30 cellular contexts compared by ENCODE assay signal in genomic region chrX:18877472-18877871, GRCh38.
DNase-seq lines count a peak whose midpoint lies in the region; ATAC-seq, FAIRE-seq and TF ChIP-seq lines count a peak whose summit lies in the region.
"Had no signal": no experiment of that assay in that cellular context is flagged by ENCODE, and none has a peak within 500 bp of the region (broad histone marks: within the 10 kb centered on the region; RNA-seq: fewer than 3 reads in every experiment).

No MANE protein-coding gene starts in this region.

- no peaks in the 10 kb centered on the region for H3K4me1 ChIP-seq in endothelial cell of umbilical vein (ENCODE audit: control insufficient read depth, extremely low read depth, insufficient read depth, low read length)
- H3K4me1 ChIP-seq in trophoblast cell (ENCODE audit: control insufficient read depth in 1 of 2, insufficient read depth in 2 of 2, low read length in 2 of 2), result peaks cover 7 to 11% of the 10 kb centered on the region in 2 experiments

- POLR2A ChIA-PET in endothelial cell of umbilical vein (lab: Charles Lee), result no interaction called here

- BruUV-seq in endothelial cell of umbilical vein (replicated peaks; lab: Mats Ljungman, UMichigan), result no TSS peak

- no peak overlapping the region for H2BK5ac ChIP-seq in trophoblast cell (ENCODE audit: low read depth, low read length, poor library complexity)

- no peak for TF ChIP-seq CTCF in endothelial cell of umbilical vein (IDR thresholded peaks at IDR 0.05; ENCODE audit: extremely low read depth in 1 of 2, insufficient read depth in 1 of 2, low read depth in 1 of 2, low read length in 2 of 2)

- H3K27me3 ChIP-seq in endothelial cell of umbilical vein (ENCODE audit: control insufficient read depth in 2 of 2, insufficient read depth in 2 of 2, low read length in 2 of 2) (no peaks in the 10 kb centered on the region), trophoblast cell (ENCODE audit: insufficient read depth, low read length) (no peaks in the 10 kb centered on the region)
- H3K27me3 ChIP-seq: MG63 had no signal

- H3K4ac ChIP-seq in trophoblast cell (ENCODE audit: low read depth, low read length), result no peak overlapping the region

- no peaks in the 10 kb centered on the region for H4K20me1 ChIP-seq in endothelial cell of umbilical vein (replicated peaks; ENCODE audit: control insufficient read depth, extremely low read depth, insufficient read depth, low read length)

- no peak overlapping the region for H3K23ac ChIP-seq in trophoblast cell (ENCODE audit: low read length)

- H3K4me2 ChIP-seq in endothelial cell of umbilical vein (ENCODE audit: insufficient read depth, low read length) (no peak overlapping the region), trophoblast cell (ENCODE audit: low read length) (peak overlapping the region; percentile 10)

- ATAC-seq in GM18868 (IDR thresholded peaks at IDR 0.05; ENCODE audit: unreplicated experiment) (no peak), GM21367 (IDR thresholded peaks at IDR 0.05; ENCODE audit: unreplicated experiment) (no peak)
- ATAC-seq: activated T-cell treated with anti-CD3 and anti-CD28 coated beads, Interleukin-2, amount 50 U/mL, for 4 hours; left cardiac atrium; PC-3; Right ventricle myocardium inferior; sciatic nerve; stimulated activated naive CD8-positive, alpha-beta T cell treated with anti-CD3 and anti-CD28 coated beads, Interleukin-15, Interleukin-2, amounts not matched to agents 100 U/mL and 50 U/mL, for 24 hours had no signal

- DNase-seq in NCI-H1417 (lab: John Stamatoyannopoulos, UW) (peak in 2 of 3 experiments; percentile 43 to 85), NCI-H69 (lab: John Stamatoyannopoulos, UW) (peak; percentile 78), endothelial cell of umbilical vein (ENCODE audit: low read depth, low spot score) (no peak), trophoblast cell (peak in 1 of 2 donors; percentile 19), hypothalamus (lab: John Stamatoyannopoulos, UW) (no peak)
- DNase-seq in activated naive CD4-positive, alpha-beta T cell treated with Interleukin-2 at 50 U/mL for 16 hours, result no peak
- DNase-seq: activated CD4-positive, alpha-beta T cell treated with anti-CD3 and anti-CD28 coated beads, Interleukin-2, amount 10 ng/mL, durations not matched to agents 24 days and 14 days; activated gamma-delta T cell treated with Interleukin-2 at 50 U/mL for 16 hours; activated T-cell treated with anti-CD3 and anti-CD28 coated beads, Interleukin-2, amount 50 U/mL, for 4 hours; Calu3; glutamatergic neuron; KG1; left cardiac atrium; mesenchymal stem cell; MG63; NCI-H1694 treated with DMSO at 0.1 percent for 48 hours; NCI-H226; NK-92 treated with Interleukin-12 subunit alpha and Interleukin-12 subunit beta, amount 100 ng/mL, for 24 hours; PC-3; stimulated activated CD4-positive, alpha-beta T cell treated with anti-CD3 and anti-CD28 coated beads, Interleukin-15, amount 100 ng/mL, for 24 hours; stimulated activated naive CD8-positive, alpha-beta T cell treated with anti-CD3 and anti-CD28 coated beads, Interleukin-15, Interleukin-2, amounts not matched to agents 100 U/mL and 50 U/mL, for 24 hours; WERI-Rb-1 had no signal

- TF ChIP-seq POLR2A in endothelial cell of umbilical vein (IDR thresholded peaks at IDR 0.05; ENCODE audit: low read depth, low read length), result no peak

- intact Hi-C loops in endothelial cell of umbilical vein (cut with micrococcal nuclease), result no loop called here

- CTCF ChIA-PET in endothelial cell of umbilical vein (lab: Charles Lee), result no interaction called here

- peaks cover 2% of the 10 kb centered on the region for H3K79me1 ChIP-seq in trophoblast cell (ENCODE audit: low read length)

- H2BK120ac ChIP-seq in trophoblast cell (ENCODE audit: insufficient read depth, low read length, poor library complexity), result no peak overlapping the region

- no peaks in the 10 kb centered on the region for H3K79me2 ChIP-seq in endothelial cell of umbilical vein (ENCODE audit: control insufficient read depth, insufficient read depth, low read length)
- no peaks in the 10 kb centered on the region for H3K79me2 ChIP-seq in trophoblast cell (ENCODE audit: control insufficient read depth, insufficient read depth, low read length, poor library complexity)

- dilution Hi-C loops in endothelial cell of umbilical vein (cut with MboI; ENCODE audit: extremely low pct_ligation_motif_present, low sequenced_read_pairs), result no loop called here

- H4K12ac ChIP-seq in trophoblast cell (ENCODE audit: low read depth, low read length), result no peak overlapping the region

- H3K9me3 ChIP-seq in endothelial cell of umbilical vein (replicated peaks; ENCODE audit: control insufficient read depth, insufficient read depth, low read length), result no peaks in the 10 kb centered on the region
- H3K9me3 ChIP-seq in trophoblast cell (ENCODE audit: insufficient read depth, low read depth, low read length), result no peaks in the 10 kb centered on the region
- H3K9me3 ChIP-seq: MG63, thoracic aorta had no signal

- no peak overlapping the region for H2BK12ac ChIP-seq in trophoblast cell (ENCODE audit: low read length)

- H3K9ac ChIP-seq in endothelial cell of umbilical vein (replicated peaks; ENCODE audit: extremely low read depth, insufficient read depth, low read length) (no peak overlapping the region), trophoblast cell (ENCODE audit: low read length) (no peak overlapping the region)

- H4K91ac ChIP-seq in trophoblast cell (ENCODE audit: low read depth, low read length), result peak overlapping the region; percentile 13

- no peaks in the 10 kb centered on the region for H3K36me3 ChIP-seq in endothelial cell of umbilical vein (ENCODE audit: control insufficient read depth in 2 of 2, extremely low read depth in 1 of 2, insufficient read depth in 2 of 2, low read length in 2 of 2)
- no peaks in the 10 kb centered on the region for H3K36me3 ChIP-seq in trophoblast cell (ENCODE audit: control insufficient read depth in 1 of 2, insufficient read depth in 2 of 2, low read length in 2 of 2)
- H3K36me3 ChIP-seq: MG63, thoracic aorta, WERI-Rb-1 had no signal

- H3K4me3 ChIP-seq in endothelial cell of umbilical vein (replicated peaks in 1 of 3; ENCODE audit: insufficient read depth in 1 of 3, low read depth in 1 of 3, low read length in 3 of 3) (no peak overlapping the region), trophoblast cell (ENCODE audit: low read depth, low read length) (no peak overlapping the region)
- H3K4me3 ChIP-seq: MG63, thoracic aorta had no signal

- no peak overlapping the region for H3K14ac ChIP-seq in trophoblast cell (ENCODE audit: low read length)

- no peak overlapping the region for H3K18ac ChIP-seq in trophoblast cell (ENCODE audit: low read length)

- no CpG with 5 or more reads among the region's 6 CpGs for WGBS in trophoblast cell (ENCODE audit: extremely low coverage, insufficient coverage, insufficient read length)

- no peak overlapping the region for H4K8ac ChIP-seq in trophoblast cell (ENCODE audit: low read depth, low read length)

- no peaks in the 10 kb centered on the region for H3K9me1 ChIP-seq in endothelial cell of umbilical vein (replicated peaks; ENCODE audit: control insufficient read depth, extremely low read depth, insufficient read depth, low read length)

- H2AK5ac ChIP-seq in trophoblast cell (ENCODE audit: low read length), result no peak overlapping the region

- FAIRE-seq in endothelial cell of umbilical vein (lab: Jason Lieb, UNC), result peak; percentile 40
- FAIRE-seq: HTR-8/SVneo had no signal

- H3K27ac ChIP-seq in endothelial cell of umbilical vein (ENCODE audit: insufficient read depth, low read depth, low read length) (no peak overlapping the region), trophoblast cell (ENCODE audit: low read depth, low read length) (peak overlapping the region; percentile 27)
- H3K27ac ChIP-seq: C4-2B, epithelial cell of prostate, thoracic aorta, WERI-Rb-1 had no signal

- H2AFZ ChIP-seq in endothelial cell of umbilical vein (ENCODE audit: low read depth, low read length), result no peak overlapping the region
- H2AFZ ChIP-seq in trophoblast cell (ENCODE audit: insufficient read depth, low read length, poor library complexity), result no peak overlapping the region

TF ChIP-seq in endothelial cell of umbilical vein, 7 proteins besides CTCF, POLR2A, EP300 and RAD21:
- TF ChIP-seq EZH2 (IDR thresholded peaks at IDR 0.05; ENCODE audit: borderline replicate concordance, low read depth, low read length, severe bottlenecking) (no peak), JUN (IDR thresholded peaks at IDR 0.05; ENCODE audit: borderline replicate concordance, insufficient read depth, insufficient read length, low read depth) (no peak), POLR2AphosphoS5 (IDR thresholded peaks at IDR 0.05; ENCODE audit: insufficient read depth, low read depth, low read length) (no peak), FOS (IDR thresholded peaks at IDR 0.05; ENCODE audit: borderline replicate concordance, insufficient read depth, low read length) (no peak), GATA2 (IDR thresholded peaks at IDR 0.05; ENCODE audit: insufficient read depth, insufficient read length, low read depth, low read length) (no peak)
- TF ChIP-seq, protein P1, sequence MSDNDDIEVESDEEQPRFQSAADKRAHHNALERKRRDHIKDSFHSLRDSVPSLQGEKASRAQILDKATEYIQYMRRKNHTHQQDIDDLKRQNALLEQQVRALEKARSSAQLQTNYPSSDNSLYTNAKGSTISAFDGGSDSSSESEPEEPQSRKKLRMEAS (IDR thresholded peaks at IDR 0.05; ENCODE audit: insufficient read depth, insufficient read length), result no peak
TF ChIP-seq in endothelial cell of umbilical vein: peak in this region for 0.

Comparison
In these comparisons a context has a peak if more than half of its experiments do, and no peak if none do; other contexts are left out.
1. DNase-seq: peak in NCI-H1417 (2 of 3) and NCI-H69 (single experiment); none in endothelial cell of umbilical vein (single experiment), hypothalamus (0 of 51) and activated naive CD4-positive, alpha-beta T cell treated with Interleukin-2 at 50 U/mL for 16 hours (single experiment).